ENCODE assay signal across 2 cellular contexts in the genomic region with DNA sequence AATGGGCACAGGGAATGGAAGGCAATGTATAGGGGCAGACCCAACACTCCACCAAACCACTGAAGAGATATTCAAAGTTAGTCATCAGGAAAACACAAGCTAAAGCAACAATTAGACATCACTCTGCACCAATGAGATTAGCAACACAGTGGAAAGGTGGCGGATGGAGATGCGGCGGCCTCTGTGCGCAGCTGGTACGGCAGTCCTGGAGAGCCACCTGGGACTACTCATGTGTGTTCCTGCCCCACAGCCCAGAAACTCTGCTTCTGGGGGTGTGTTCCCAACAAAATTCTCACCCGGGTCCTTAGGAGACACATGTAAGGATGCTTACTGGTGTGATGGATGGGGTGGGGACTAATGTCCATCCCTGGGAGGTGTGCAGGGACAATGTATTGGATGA.
TF ChIP-seq lines count a peak whose summit lies in the region.

No MANE protein-coding gene starts in this region.

TF ChIP-seq in HepG2, 621 proteins besides CTCF, POLR2A, EP300 and RAD21:
- peak; percentile 56 for TF ChIP-seq RBM22 (optimal IDR thresholded peaks at IDR 0.05; ENCODE audit: low read length)
- TF ChIP-seq RARG (CRISPR knock-in tag; IDR thresholded peaks at IDR 0.05; ENCODE audit: low read depth), result no peak

TF ChIP-seq in H1, 55 proteins besides CTCF, POLR2A, EP300 and RAD21:
- TF ChIP-seq BCL11A (IDR thresholded peaks at IDR 0.05; ENCODE audit: low read depth in 2 of 2, low read length in 2 of 2), result no peak
- TF ChIP-seq PHF8 (conservative IDR thresholded peaks at IDR 0.05; ENCODE audit: low read depth, low read length), result no peak
- no peak for TF ChIP-seq POLR2AphosphoS5 (IDR thresholded peaks at IDR 0.05; ENCODE audit: low read depth, low read length)
- no peak for TF ChIP-seq NANOG (IDR thresholded peaks at IDR 0.05; ENCODE audit: insufficient read depth, low read depth, low read length, poor library complexity, severe bottlenecking)
- no peak for TF ChIP-seq SIN3A (conservative IDR thresholded peaks at IDR 0.05 in 1 of 2, IDR thresholded peaks at IDR 0.05 in 1 of 2; ENCODE audit: low read depth in 1 of 2, low read length in 2 of 2)
- TF ChIP-seq ATF2 (IDR thresholded peaks at IDR 0.05; ENCODE audit: low read length), result no peak
- no peak for TF ChIP-seq SP4 (IDR thresholded peaks at IDR 0.05; ENCODE audit: low read length)
